In the genomic region with DNA sequence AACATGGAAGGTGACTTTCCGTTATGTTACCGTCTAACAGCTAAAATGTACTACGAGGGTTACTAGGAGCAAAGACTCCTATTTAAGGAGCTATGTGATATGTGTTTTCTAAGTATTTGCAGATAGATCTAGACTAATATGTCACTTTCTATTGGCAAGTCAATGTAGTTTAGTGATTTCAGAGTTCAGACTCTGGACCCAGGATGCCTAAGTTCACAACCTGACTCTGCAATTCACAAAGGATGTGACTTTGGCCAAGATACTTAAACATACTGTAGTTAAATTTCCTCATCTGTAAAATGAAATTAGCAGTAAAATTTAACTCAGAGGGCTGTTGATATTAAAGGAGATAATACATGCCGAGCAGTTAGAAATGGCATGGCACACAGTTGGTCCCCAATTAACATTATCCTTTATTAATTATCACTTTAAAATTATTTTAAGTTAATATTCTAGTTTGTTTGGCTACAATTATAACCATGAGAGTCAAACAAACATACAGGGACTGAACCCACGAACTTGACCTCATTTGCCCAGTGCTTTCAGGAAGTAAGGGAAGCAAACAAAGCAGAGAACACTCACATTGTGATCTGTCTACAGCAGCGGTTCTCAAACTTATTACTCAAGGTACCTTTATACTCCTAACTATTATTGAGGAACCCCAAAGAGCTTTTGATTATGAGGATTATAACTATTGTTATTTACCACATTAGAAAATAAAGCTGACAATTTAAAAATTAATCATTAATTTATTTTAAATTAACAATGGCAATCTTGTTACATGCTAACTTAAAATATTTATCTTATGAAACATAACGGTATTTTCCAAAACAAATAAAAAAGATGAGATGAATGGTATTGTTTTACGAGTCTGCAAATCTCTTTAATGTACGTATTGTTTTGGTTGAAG, we compare ENCODE assay signal across 26 cellular contexts.
DNase-seq lines count a peak whose midpoint lies in the region; ATAC-seq and FAIRE-seq lines count a peak whose summit lies in the region.
"Had no signal": no experiment of that assay in that cellular context is flagged by ENCODE, and none has a peak within 500 bp of the region (broad histone marks: within the 10 kb centered on the region; RNA-seq: fewer than 3 reads in every experiment).

No MANE protein-coding gene starts in this region.

- DNase-seq in DMS53 (lab: John Stamatoyannopoulos, UW) (peak; percentile 28), DMS53 treated with DMSO at 0.1 percent for 48 hours (lab: John Stamatoyannopoulos, UW; ENCODE audit: unreplicated experiment) (no peak), GM23248 (no peak), frontal cortex (ENCODE audit: low spot score in 2 of 2) (no peak), lung microvascular endothelial cell (ENCODE audit: low read depth in 2 of 2) (peak; percentile 21 to 57), NCI-H1092 (lab: John Stamatoyannopoulos, UW) (no peak)
- no peak for DNase-seq in activated effector memory CD4-positive, alpha-beta T cell treated with Interleukin-2 at 50 U/mL for 16 hours
- DNase-seq: ACHN; CD4-positive, alpha-beta T cell; COR-L47; DND-41; IMR-90; NCI-H1417; NCI-H1694 treated with DMSO at 0.1 percent for 48 hours; NCI-H446 treated with DMSO at 0.1 percent for 48 hours; NCI-H526 treated with DMSO at 0.1 percent for 48 hours; RPMI8226; SIG-M5; SK-N-SH had no signal

- no peaks in the 10 kb centered on the region for H3K9me3 ChIP-seq in GM23248 (ENCODE audit: low read depth)
- H3K9me3 ChIP-seq: BLaER1, HAP-1, SK-N-SH had no signal

- peak; percentile 59 for FAIRE-seq in frontal cortex (lab: Jason Lieb, UNC)
- FAIRE-seq: GM12878, HTR-8/SVneo had no signal

- no peak overlapping the region for H3K9ac ChIP-seq in GM23248
- H3K9ac ChIP-seq: BLaER1, SK-N-SH had no signal

- in situ Hi-C loops in GM23248 (cut with MboI): no loop called here

- no peaks in the 10 kb centered on the region for H3K79me2 ChIP-seq in GM23248 (ENCODE audit: insufficient read depth)

- H3K27me3 ChIP-seq in GM23248 (replicated peaks; ENCODE audit: insufficient read depth): no peaks in the 10 kb centered on the region
- H3K27me3 ChIP-seq: BLaER1 had no signal

- no peak overlapping the region for H3K27ac ChIP-seq in GM23248
- H3K27ac ChIP-seq: 22Rv1, BLaER1 had no signal

- H3K4me2 ChIP-seq in GM23248 (ENCODE audit: unreplicated experiment): no peak overlapping the region
- H3K4me2 ChIP-seq: BLaER1, GM23338, SK-N-SH had no signal

- WGBS in GM23248 (ENCODE audit: low coverage in 1 of 2, low lambda C conversion rate in 2 of 2, missing lambda C conversion rate in 2 of 2), 2 experiments: 82% methylated on average over 9 of the region's 9 CpGs

- peak overlapping the region; percentile 43; the same call in 1 of the 2 replicates for H2AFZ ChIP-seq in GM23248
- H2AFZ ChIP-seq: GM23338 had no signal

- no peaks in the 10 kb centered on the region for H4K20me1 ChIP-seq in GM23248 (ENCODE audit: insufficient read depth)
- H4K20me1 ChIP-seq: BLaER1 had no signal

- no peak overlapping the region for H3K4me3 ChIP-seq in GM23248
- H3K4me3 ChIP-seq: BLaER1, GM12878, GM23338, HAP-1 had no signal

- ATAC-seq in GM18909 (IDR thresholded peaks at IDR 0.05; ENCODE audit: poor library complexity, unreplicated experiment): no peak
- ATAC-seq: GM12878, GM23338 had no signal

- no peaks in the 10 kb centered on the region for H3K9me2 ChIP-seq in GM23248 (ENCODE audit: insufficient read depth)
- H3K9me2 ChIP-seq: SK-N-SH had no signal

- no peaks in the 10 kb centered on the region for H3K4me1 ChIP-seq in GM23248 (ENCODE audit: insufficient read depth)
- H3K4me1 ChIP-seq: BLaER1 had no signal

- no peaks in the 10 kb centered on the region for H3F3A ChIP-seq in GM23248 (ENCODE audit: insufficient read depth)

- H3K36me3 ChIP-seq in GM23248 (ENCODE audit: low read depth): no peaks in the 10 kb centered on the region
- H3K36me3 ChIP-seq: BLaER1, HAP-1 had no signal

Comparison
In these comparisons a context has a peak if more than half of its experiments do, and no peak if none do; other contexts are left out.
1. DNase-seq: peak in DMS53 (single experiment) and lung microvascular endothelial cell (2 of 2); none in DMS53 treated with DMSO at 0.1 percent for 48 hours (single experiment), GM23248 (single experiment), frontal cortex (0 of 2), activated effector memory CD4-positive, alpha-beta T cell treated with Interleukin-2 at 50 U/mL for 16 hours (single experiment) and NCI-H1092 (single experiment).